1 cellular context compared by ENCODE assay signal in genomic region chr6:47308674-47309325, GRCh38.
TF ChIP-seq lines count a peak whose summit lies in the region.

No MANE protein-coding gene starts in this region.

TF ChIP-seq in HepG2, 621 proteins besides CTCF, POLR2A, EP300 and RAD21 (continued from another document and continues in another):
- TF ChIP-seq, protein P1, sequence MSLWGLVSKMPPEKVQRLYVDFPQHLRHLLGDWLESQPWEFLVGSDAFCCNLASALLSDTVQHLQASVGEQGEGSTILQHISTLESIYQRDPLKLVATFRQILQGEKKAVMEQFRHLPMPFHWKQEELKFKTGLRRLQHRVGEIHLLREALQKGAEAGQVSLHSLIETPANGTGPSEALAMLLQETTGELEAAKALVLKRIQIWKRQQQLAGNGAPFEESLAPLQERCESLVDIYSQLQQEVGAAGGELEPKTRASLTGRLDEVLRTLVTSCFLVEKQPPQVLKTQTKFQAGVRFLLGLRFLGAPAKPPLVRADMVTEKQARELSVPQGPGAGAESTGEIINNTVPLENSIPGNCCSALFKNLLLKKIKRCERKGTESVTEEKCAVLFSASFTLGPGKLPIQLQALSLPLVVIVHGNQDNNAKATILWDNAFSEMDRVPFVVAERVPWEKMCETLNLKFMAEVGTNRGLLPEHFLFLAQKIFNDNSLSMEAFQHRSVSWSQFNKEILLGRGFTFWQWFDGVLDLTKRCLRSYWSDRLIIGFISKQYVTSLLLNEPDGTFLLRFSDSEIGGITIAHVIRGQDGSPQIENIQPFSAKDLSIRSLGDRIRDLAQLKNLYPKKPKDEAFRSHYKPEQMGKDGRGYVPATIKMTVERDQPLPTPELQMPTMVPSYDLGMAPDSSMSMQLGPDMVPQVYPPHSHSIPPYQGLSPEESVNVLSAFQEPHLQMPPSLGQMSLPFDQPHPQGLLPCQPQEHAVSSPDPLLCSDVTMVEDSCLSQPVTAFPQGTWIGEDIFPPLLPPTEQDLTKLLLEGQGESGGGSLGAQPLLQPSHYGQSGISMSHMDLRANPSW (CRISPR knock-in tag; IDR thresholded peaks at IDR 0.05; ENCODE audit: borderline replicate concordance): no peak
- no peak for TF ChIP-seq ZNF530 (CRISPR knock-in tag; IDR thresholded peaks at IDR 0.05; ENCODE audit: low read depth)
- TF ChIP-seq, protein P2, sequence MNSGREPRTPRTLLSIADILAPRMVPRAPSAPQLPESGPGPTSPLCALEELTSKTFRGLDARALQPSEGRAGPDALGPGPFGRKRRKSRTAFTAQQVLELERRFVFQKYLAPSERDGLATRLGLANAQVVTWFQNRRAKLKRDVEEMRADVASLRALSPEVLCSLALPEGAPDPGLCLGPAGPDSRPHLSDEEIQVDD (CRISPR knock-in tag; IDR thresholded peaks at IDR 0.05; ENCODE audit: borderline replicate concordance): no peak
- no peak for TF ChIP-seq KLF11 (CRISPR knock-in tag; IDR thresholded peaks at IDR 0.05)
- 0 out of 2 replicates have a peak, but pooled peaks have one; percentile 52 for TF ChIP-seq KAT7 (CRISPR knock-in tag; IDR thresholded peaks at IDR 0.05; ENCODE audit: borderline replicate concordance)
- TF ChIP-seq SOX6 (IDR thresholded peaks at IDR 0.05): no peak
- TF ChIP-seq SOX6 (CRISPR knock-in tag; IDR thresholded peaks at IDR 0.05): 0 out of 2 replicates have a peak, but pooled peaks have one; percentile 16
- TF ChIP-seq ZNF839 (CRISPR knock-in tag; IDR thresholded peaks at IDR 0.05; ENCODE audit: borderline replicate concordance): no peak
- TF ChIP-seq ZFYVE20 (CRISPR knock-in tag; IDR thresholded peaks at IDR 0.05; ENCODE audit: borderline replicate concordance, low read depth): no peak
- TF ChIP-seq, protein P3, sequence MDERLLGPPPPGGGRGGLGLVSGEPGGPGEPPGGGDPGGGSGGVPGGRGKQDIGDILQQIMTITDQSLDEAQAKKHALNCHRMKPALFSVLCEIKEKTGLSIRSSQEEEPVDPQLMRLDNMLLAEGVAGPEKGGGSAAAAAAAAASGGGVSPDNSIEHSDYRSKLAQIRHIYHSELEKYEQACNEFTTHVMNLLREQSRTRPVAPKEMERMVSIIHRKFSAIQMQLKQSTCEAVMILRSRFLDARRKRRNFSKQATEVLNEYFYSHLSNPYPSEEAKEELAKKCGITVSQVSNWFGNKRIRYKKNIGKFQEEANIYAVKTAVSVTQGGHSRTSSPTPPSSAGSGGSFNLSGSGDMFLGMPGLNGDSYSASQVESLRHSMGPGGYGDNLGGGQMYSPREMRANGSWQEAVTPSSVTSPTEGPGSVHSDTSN (CRISPR knock-in tag; IDR thresholded peaks at IDR 0.05): no peak
- no peak for TF ChIP-seq XRCC5 (optimal IDR thresholded peaks at IDR 0.05; ENCODE audit: low read length)
- peak; percentile 43; the same call in 1 of the 2 replicates for TF ChIP-seq SSRP1 (CRISPR knock-in tag; IDR thresholded peaks at IDR 0.05)
- TF ChIP-seq ATF2 (CRISPR knock-in tag; IDR thresholded peaks at IDR 0.05): no peak
- TF ChIP-seq MXD4 (CRISPR knock-in tag; IDR thresholded peaks at IDR 0.05): no peak
- no peak for TF ChIP-seq HHEX (CRISPR knock-in tag; IDR thresholded peaks at IDR 0.05)
- TF ChIP-seq FOXC1 (CRISPR knock-in tag; IDR thresholded peaks at IDR 0.05; ENCODE audit: borderline replicate concordance): peak; percentile 22; the same call in 1 of the 2 replicates
- TF ChIP-seq RFXANK (CRISPR knock-in tag; IDR thresholded peaks at IDR 0.05): no peak
- no peak for TF ChIP-seq ZNF24 (IDR thresholded peaks at IDR 0.05)
- TF ChIP-seq SP4 (CRISPR knock-in tag; IDR thresholded peaks at IDR 0.05): 0 out of 2 replicates have a peak, but pooled peaks have one; percentile 26
- TF ChIP-seq, protein P4, sequence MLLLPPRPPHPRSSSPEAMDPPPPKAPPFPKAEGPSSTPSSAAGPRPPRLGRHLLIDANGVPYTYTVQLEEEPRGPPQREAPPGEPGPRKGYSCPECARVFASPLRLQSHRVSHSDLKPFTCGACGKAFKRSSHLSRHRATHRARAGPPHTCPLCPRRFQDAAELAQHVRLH (CRISPR knock-in tag; IDR thresholded peaks at IDR 0.05; ENCODE audit: borderline replicate concordance, low read depth): no peak
- TF ChIP-seq HNRNPK (IDR thresholded peaks at IDR 0.05; ENCODE audit: low read depth, low read length, poor library complexity, severe bottlenecking): peak; percentile 92
- TF ChIP-seq NFE2 (CRISPR knock-in tag; IDR thresholded peaks at IDR 0.05): no peak
- TF ChIP-seq ZNF607 (CRISPR knock-in tag; IDR thresholded peaks at IDR 0.05; ENCODE audit: borderline replicate concordance): no peak
- TF ChIP-seq, protein P5, sequence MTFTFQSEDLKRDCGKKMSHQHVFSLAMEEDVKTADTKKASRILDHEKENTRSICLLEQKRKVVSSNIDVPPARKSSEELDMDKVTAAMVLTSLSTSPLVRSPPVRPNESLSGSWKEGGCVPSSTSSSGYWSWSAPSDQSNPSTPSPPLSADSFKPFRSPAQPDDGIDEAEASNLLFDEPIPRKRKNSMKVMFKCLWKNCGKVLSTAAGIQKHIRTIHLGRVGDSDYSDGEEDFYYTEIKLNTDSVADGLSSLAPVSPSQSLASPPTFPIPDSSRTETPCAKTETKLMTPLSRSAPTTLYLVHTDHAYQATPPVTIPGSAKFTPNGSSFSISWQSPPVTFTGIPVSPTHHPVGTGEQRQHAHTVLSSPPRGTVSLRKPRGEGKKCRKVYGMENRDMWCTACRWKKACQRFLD (CRISPR knock-in tag; IDR thresholded peaks at IDR 0.05; ENCODE audit: borderline replicate concordance): no peak
- TF ChIP-seq PHF21A (CRISPR knock-in tag; IDR thresholded peaks at IDR 0.05): no peak
- no peak for TF ChIP-seq TCF12 (IDR thresholded peaks at IDR 0.05)
- TF ChIP-seq TCF12 (CRISPR knock-in tag; IDR thresholded peaks at IDR 0.05): no peak
- TF ChIP-seq MBNL3 (CRISPR knock-in tag; conservative IDR thresholded peaks at IDR 0.05): no peak
- no peak for TF ChIP-seq ZIK1 (CRISPR knock-in tag; IDR thresholded peaks at IDR 0.05; ENCODE audit: borderline replicate concordance, low read depth)
- TF ChIP-seq SP140L (CRISPR knock-in tag; IDR thresholded peaks at IDR 0.05; ENCODE audit: borderline replicate concordance): no peak
- TF ChIP-seq ZSCAN22 (CRISPR knock-in tag; IDR thresholded peaks at IDR 0.05): 0 out of 2 replicates have a peak, but pooled peaks have one; percentile 19
- TF ChIP-seq KLF16 (CRISPR knock-in tag; IDR thresholded peaks at IDR 0.05): no peak
- TF ChIP-seq BCL6 (CRISPR knock-in tag; IDR thresholded peaks at IDR 0.05): peak; percentile 27; the same call in 1 of the 2 replicates
- TF ChIP-seq CEBPB (IDR thresholded peaks at IDR 0.05; ENCODE audit: borderline replicate concordance, low read depth, low read length): no peak
- TF ChIP-seq, protein P6, sequence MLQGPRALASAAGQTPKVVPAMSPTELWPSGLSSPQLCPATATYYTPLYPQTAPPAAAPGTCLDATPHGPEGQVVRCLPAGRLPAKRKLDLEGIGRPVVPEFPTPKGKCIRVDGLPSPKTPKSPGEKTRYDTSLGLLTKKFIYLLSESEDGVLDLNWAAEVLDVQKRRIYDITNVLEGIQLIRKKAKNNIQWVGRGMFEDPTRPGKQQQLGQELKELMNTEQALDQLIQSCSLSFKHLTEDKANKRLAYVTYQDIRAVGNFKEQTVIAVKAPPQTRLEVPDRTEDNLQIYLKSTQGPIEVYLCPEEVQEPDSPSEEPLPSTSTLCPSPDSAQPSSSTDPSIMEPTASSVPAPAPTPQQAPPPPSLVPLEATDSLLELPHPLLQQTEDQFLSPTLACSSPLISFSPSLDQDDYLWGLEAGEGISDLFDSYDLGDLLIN (CRISPR knock-in tag; IDR thresholded peaks at IDR 0.05; ENCODE audit: borderline replicate concordance): peak; percentile 20; the same call in 1 of the 2 replicates
- TF ChIP-seq NCOA1 (CRISPR knock-in tag; IDR thresholded peaks at IDR 0.05): peak; percentile 71; the same call in 1 of the 2 replicates
- TF ChIP-seq RBFOX2 (IDR thresholded peaks at IDR 0.05; ENCODE audit: low read depth, low read length): peak; percentile 44
- no peak for TF ChIP-seq HES4 (CRISPR knock-in tag; IDR thresholded peaks at IDR 0.05; ENCODE audit: borderline replicate concordance)
- no peak for TF ChIP-seq TFE3 (CRISPR knock-in tag; IDR thresholded peaks at IDR 0.05)
- peak; percentile 47 for TF ChIP-seq HNRNPH1 (optimal IDR thresholded peaks at IDR 0.05; ENCODE audit: low read depth, low read length)
- TF ChIP-seq ZBTB46 (CRISPR knock-in tag; IDR thresholded peaks at IDR 0.05; ENCODE audit: borderline replicate concordance): no peak
- TF ChIP-seq TOE1 (CRISPR knock-in tag; IDR thresholded peaks at IDR 0.05): no peak
- TF ChIP-seq SIN3A (IDR thresholded peaks at IDR 0.05; ENCODE audit: borderline replicate concordance, low read depth, low read length): peak; percentile 73; the same call in 1 of the 2 replicates
- no peak for TF ChIP-seq DNMT1 (CRISPR knock-in tag; IDR thresholded peaks at IDR 0.05)
- TF ChIP-seq AHR (CRISPR knock-in tag; IDR thresholded peaks at IDR 0.05): no peak
- TF ChIP-seq ATF1 (CRISPR knock-in tag; IDR thresholded peaks at IDR 0.05): no peak
- no peak for TF ChIP-seq ATAD3A (CRISPR knock-in tag; IDR thresholded peaks at IDR 0.05)
- no peak for TF ChIP-seq ARID2 (CRISPR knock-in tag; IDR thresholded peaks at IDR 0.05; ENCODE audit: borderline replicate concordance)
- TF ChIP-seq KLF13 (CRISPR knock-in tag; IDR thresholded peaks at IDR 0.05): no peak
- TF ChIP-seq SALL1 (CRISPR knock-in tag; IDR thresholded peaks at IDR 0.05): no peak; the same call in 1 of the 2 replicates
- TF ChIP-seq KMT2A (CRISPR knock-in tag; IDR thresholded peaks at IDR 0.05): no peak; the same call in 1 of the 2 replicates
- peak; percentile 77 for TF ChIP-seq PTBP1 (IDR thresholded peaks at IDR 0.05; ENCODE audit: low read depth, low read length, poor library complexity, severe bottlenecking)
- TF ChIP-seq ZNF816 (CRISPR knock-in tag; IDR thresholded peaks at IDR 0.05; ENCODE audit: borderline replicate concordance): peak; percentile 27; the same call in 1 of the 2 replicates
- TF ChIP-seq PHF20 (CRISPR knock-in tag; IDR thresholded peaks at IDR 0.05): no peak
- no peak for TF ChIP-seq ZBTB8A (CRISPR knock-in tag; IDR thresholded peaks at IDR 0.05; ENCODE audit: borderline replicate concordance, low read depth)
- no peak for TF ChIP-seq FOSL2 (CRISPR knock-in tag; IDR thresholded peaks at IDR 0.05)
- no peak for TF ChIP-seq SYNCRIP (IDR thresholded peaks at IDR 0.05; ENCODE audit: insufficient read depth, low read depth, low read length)
- TF ChIP-seq HDAC1 (CRISPR knock-in tag; IDR thresholded peaks at IDR 0.05): peak; percentile 72; the same call in 1 of the 2 replicates
- peak; percentile 28 for TF ChIP-seq JARID2 (CRISPR knock-in tag; IDR thresholded peaks at IDR 0.05; ENCODE audit: insufficient replicate concordance)
- 0 out of 2 replicates have a peak, but pooled peaks have one; percentile 14 for TF ChIP-seq ZSCAN29 (CRISPR knock-in tag; conservative IDR thresholded peaks at IDR 0.05)
- TF ChIP-seq MATR3 (CRISPR knock-in tag; IDR thresholded peaks at IDR 0.05): no peak
- no peak for TF ChIP-seq MAFK (conservative IDR thresholded peaks at IDR 0.05 in 1 of 2, IDR thresholded peaks at IDR 0.05 in 1 of 2; ENCODE audit: low read length in 2 of 2)
- no peak for TF ChIP-seq ZNF30 (CRISPR knock-in tag; IDR thresholded peaks at IDR 0.05)
